In genomic region chr17:80986816-80987480, GRCh38 we compare ENCODE assay signal across 20 cellular contexts. TPM values are rescaled to one million over a fixed set of nuclear protein-coding genes. Genes with fewer than 3 reads are reported as not detected.
DNase-seq lines count a peak whose midpoint lies in the region; ATAC-seq and TF ChIP-seq lines count a peak whose summit lies in the region.
"Had no signal": no experiment of that assay in that cellular context is flagged by ENCODE, and none has a peak within 500 bp of the region (broad histone marks: within the 10 kb centered on the region; RNA-seq: fewer than 3 reads in every experiment).

No MANE protein-coding gene starts in this region.

- H3K36me3 ChIP-seq in fibroblast of lung (ENCODE audit: control insufficient read depth, insufficient read depth, low read length) (no peaks in the 10 kb centered on the region), smooth muscle cell (ENCODE audit: low read depth) (no peaks in the 10 kb centered on the region)
- H3K36me3 ChIP-seq: adrenal gland, vagina had no signal

- H3K4me1 ChIP-seq in fibroblast of lung (ENCODE audit: control insufficient read depth, extremely low read depth, insufficient read depth, low read length) (peaks cover 4% of the 10 kb centered on the region), smooth muscle cell (ENCODE audit: low read depth) (no peaks in the 10 kb centered on the region)

- TF ChIP-seq CTCF in fibroblast of lung (conservative IDR thresholded peaks at IDR 0.05 in 1 of 2, IDR thresholded peaks at IDR 0.05 in 1 of 2; ENCODE audit: low read depth in 1 of 2, low read length in 2 of 2) (no peak), smooth muscle cell (IDR thresholded peaks at IDR 0.05; ENCODE audit: borderline replicate concordance, insufficient read depth, poor library complexity, severe bottlenecking) (no peak)

- ATAC-seq in Right ventricle myocardium superior (ENCODE audit: poor library complexity) (peak; percentile 21), naive B cell (ENCODE audit: low read depth in 2 of 2) (peak; percentile 17 to 21), GM21360 (IDR thresholded peaks at IDR 0.05; ENCODE audit: unreplicated experiment) (no peak)
- ATAC-seq: activated T-cell treated with anti-CD3 and anti-CD28 coated beads, Interleukin-2, amount 50 U/mL, for 72 hours; GM23338 had no signal

- DNase-seq in Right ventricle myocardium superior (peak; percentile 69), cardiac septum (ENCODE audit: low spot score) (no peak), fibroblast of lung (ENCODE audit: low read depth in 2 of 2) (no peak), naive B cell (peak; percentile 14), NCI-H2081 treated with DMSO at 0.1 percent for 48 hours (lab: John Stamatoyannopoulos, UW) (no peak), smooth muscle cell (lab: John Stamatoyannopoulos, UW; ENCODE audit: unreplicated experiment) (no peak)
- no peak for DNase-seq in activated CD4-positive, CD25-positive, alpha-beta regulatory T cell (lab: John Stamatoyannopoulos, UW)
- DNase-seq: activated CD4-positive, alpha-beta T cell treated with anti-CD3 and anti-CD28 coated beads, Interleukin-2, amount 10 ng/mL, durations not matched to agents 7 days and 5 days; activated T-cell treated with anti-CD3 and anti-CD28 coated beads, Interleukin-2, amount 50 U/mL, for 72 hours; cerebellar nuclear complex; KBM-7; natural killer cell; NCI-H1417 treated with DMSO at 0.1 percent for 48 hours; NCI-H446; PC-9; stimulated activated naive CD4-positive, alpha-beta T cell had no signal

- H4K20me1 ChIP-seq in fibroblast of lung (ENCODE audit: control insufficient read depth, extremely low read depth, insufficient read depth, low read length): no peaks in the 10 kb centered on the region
- H4K20me1 ChIP-seq in smooth muscle cell (ENCODE audit: low read depth): no peaks in the 10 kb centered on the region

- peaks cover 16 to 46% (median 40%) of the 10 kb centered on the region in 3 donors for H3K4me1 Mint-ChIP-seq in naive B cell

- no peak overlapping the region for H3K4me3 ChIP-seq in fibroblast of lung (replicated peaks in 1 of 4; ENCODE audit: control extremely low read depth in 1 of 4, insufficient read depth in 1 of 4, low read depth in 3 of 4, low read length in 4 of 4)
- no peak overlapping the region for H3K4me3 ChIP-seq in smooth muscle cell
- H3K4me3 ChIP-seq: adrenal gland, GM23338, PC-9, vagina had no signal

- H3K27ac Mint-ChIP-seq in naive B cell: peak overlapping the region in 5 of 6 donors; percentile 72 to 96 (median 88)
- H3K27ac Mint-ChIP-seq: activated CD4-positive, alpha-beta T cell treated with anti-CD3 and anti-CD28 coated beads, Interleukin-2, amount 10 ng/mL, durations not matched to agents 7 days and 5 days; activated T-cell treated with anti-CD3 and anti-CD28 coated beads, Interleukin-2, amount 50 U/mL, for 72 hours; GM23338; natural killer cell had no signal

- intact Hi-C loops in Right ventricle myocardium superior (cut with DNase I) (loop anchor here (10.0 kb wide), 1 partner anchor 258 kb away; no protein-coding TSS in a partner anchor), cardiac septum (cut with DNase I) (loop anchor here (5.0 kb wide), 1 partner anchor 35 kb away; no protein-coding TSS in a partner anchor)

- H3K79me2 ChIP-seq in fibroblast of lung (ENCODE audit: control insufficient read depth, insufficient read depth, low read length) (no peaks in the 10 kb centered on the region), smooth muscle cell (ENCODE audit: low read depth) (no peaks in the 10 kb centered on the region)

- H3K4me2 ChIP-seq in fibroblast of lung (ENCODE audit: extremely low read depth, insufficient read depth, low read length) (peak overlapping the region; percentile 19), smooth muscle cell (no peak overlapping the region)
- H3K4me2 ChIP-seq: GM23338, PC-9 had no signal

- peaks cover 5% of the 10 kb centered on the region for H3F3A ChIP-seq in smooth muscle cell (ENCODE audit: low read depth)

- H3K27me3 ChIP-seq in fibroblast of lung (ENCODE audit: control insufficient read depth, insufficient read depth, low read length) (no peaks in the 10 kb centered on the region), smooth muscle cell (ENCODE audit: low read depth) (no peaks in the 10 kb centered on the region)
- H3K27me3 ChIP-seq: adrenal gland, vagina had no signal

- peaks cover 0 to under 1% (median 0%) of the 10 kb centered on the region in 3 donors for H3K27me3 Mint-ChIP-seq in naive B cell

- no peaks in the 10 kb centered on the region for H3K36me3 Mint-ChIP-seq in naive B cell
- H3K36me3 Mint-ChIP-seq: natural killer cell had no signal

- no peaks in the 10 kb centered on the region for H3K9me3 Mint-ChIP-seq in naive B cell
- H3K9me3 Mint-ChIP-seq: activated CD4-positive, alpha-beta T cell treated with anti-CD3 and anti-CD28 coated beads, Interleukin-2, amount 10 ng/mL, durations not matched to agents 7 days and 5 days; activated T-cell treated with anti-CD3 and anti-CD28 coated beads, Interleukin-2, amount 50 U/mL, for 72 hours; GM23338; natural killer cell had no signal

- WGBS in smooth muscle cell (ENCODE audit: low lambda C conversion rate): 89% methylated on average over 19 of the region's 19 CpGs

- H2AFZ ChIP-seq in fibroblast of lung (ENCODE audit: low read length) (no peak overlapping the region), smooth muscle cell (ENCODE audit: low read depth) (no peak overlapping the region)
- H2AFZ ChIP-seq: GM23338, PC-9 had no signal

- H3K4me3 Mint-ChIP-seq in naive B cell: peak overlapping the region in 7 of 8 donors; percentile 62 to 85 (median 70)
- H3K4me3 Mint-ChIP-seq: activated CD4-positive, alpha-beta T cell treated with anti-CD3 and anti-CD28 coated beads, Interleukin-2, amount 10 ng/mL, durations not matched to agents 7 days and 5 days; activated T-cell treated with anti-CD3 and anti-CD28 coated beads, Interleukin-2, amount 50 U/mL, for 72 hours; GM23338; natural killer cell had no signal

- H3K9ac ChIP-seq in fibroblast of lung (ENCODE audit: insufficient read depth, low read length) (no peak overlapping the region), smooth muscle cell (ENCODE audit: low read depth) (no peak overlapping the region)

- H3K9me3 ChIP-seq in fibroblast of lung (ENCODE audit: control insufficient read depth, insufficient read depth, low read depth, low read length): no peaks in the 10 kb centered on the region
- H3K9me3 ChIP-seq in smooth muscle cell (replicated peaks; ENCODE audit: low read depth): no peaks in the 10 kb centered on the region
- H3K9me3 ChIP-seq: adrenal gland, vagina had no signal

- no peak overlapping the region for H3K27ac ChIP-seq in fibroblast of lung (ENCODE audit: insufficient read depth, low read length)
- no peak overlapping the region for H3K27ac ChIP-seq in smooth muscle cell (ENCODE audit: low read depth)
- H3K27ac ChIP-seq: adrenal gland, PC-9, vagina had no signal

RNA-seq across cellular contexts. Expression of gene CHMP6, which starts 4.7 kb away (rescaled TPM):
- total RNA-seq in Right ventricle myocardium superior (13.6 TPM), cardiac septum (21.7 TPM), fibroblast of lung (9.2 and 11.2 TPM in 2 replicates), smooth muscle cell (5.8 and 11.9 TPM in 2 replicates)
- polyA plus RNA-seq in fibroblast of lung (30.1 and 34.4 TPM in 2 replicates), naive B cell (ENCODE audit: low read depth in 6 of 6) (10 to 100 TPM; 38.8 to 51.8 (median 43.5) TPM), smooth muscle cell (21.5 and 30.9 TPM in 2 replicates)
- 33.4 and 34.9 TPM in 2 replicates for polyA plus RNA-seq in fibroblast of lung (2012)
- polyA minus RNA-seq in fibroblast of lung (ENCODE audit: low replicate concordance): 7.2 and 12.8 TPM in 2 replicates

RNA-seq across cellular contexts. Expression of gene BAIAP2, which starts 48.0 kb away (rescaled TPM):
- total RNA-seq in Right ventricle myocardium superior (34.7 TPM), cardiac septum (9.8 TPM), fibroblast of lung (10.0 and 13.4 TPM in 2 replicates), smooth muscle cell (27.8 and 41.9 TPM in 2 replicates)
- polyA plus RNA-seq in fibroblast of lung (6.0 and 10.9 TPM in 2 replicates), naive B cell (ENCODE audit: low read depth in 6 of 6) (1 to 10 TPM in 3 of 6 donors, under 1 TPM in 3; 0.19 to 6.1 (median 0.79) TPM), smooth muscle cell (26.6 and 47.2 TPM in 2 replicates)
- 11.7 and 22.1 TPM in 2 replicates for polyA plus RNA-seq in fibroblast of lung (2012)
- 15.5 and 29.9 TPM in 2 replicates for polyA minus RNA-seq in fibroblast of lung (ENCODE audit: low replicate concordance)

Comparison
In these comparisons a context has a peak if more than half of its experiments do, and no peak if none do; other contexts are left out.
1. DNase-seq: peak in Right ventricle myocardium superior (single experiment) and naive B cell (single experiment); none in cardiac septum (single experiment), fibroblast of lung (0 of 2), activated CD4-positive, CD25-positive, alpha-beta regulatory T cell (0 of 4), NCI-H2081 treated with DMSO at 0.1 percent for 48 hours (single experiment) and smooth muscle cell (single experiment).